2 cellular contexts compared by ENCODE assay signal in genomic region chr2:28958689-28959088, GRCh38.
TF ChIP-seq lines count a peak whose summit lies in the region.

No MANE protein-coding gene starts in this region.

TF ChIP-seq in WTC11, 78 proteins besides CTCF, POLR2A, EP300 and RAD21 (continued from another document):
- TF ChIP-seq ARID4B (CRISPR knock-in tag; IDR thresholded peaks at IDR 0.05; ENCODE audit: borderline replicate concordance) (no peak), FOXK1 (CRISPR knock-in tag; IDR thresholded peaks at IDR 0.05) (no peak), TEAD4 (CRISPR knock-in tag; IDR thresholded peaks at IDR 0.05) (no peak), PRRX2 (CRISPR knock-in tag; IDR thresholded peaks at IDR 0.05) (no peak), KAT7 (CRISPR knock-in tag; IDR thresholded peaks at IDR 0.05; ENCODE audit: borderline replicate concordance) (no peak), FOXJ3 (CRISPR knock-in tag; IDR thresholded peaks at IDR 0.05; ENCODE audit: borderline replicate concordance) (no peak)
- TF ChIP-seq, protein P1, sequence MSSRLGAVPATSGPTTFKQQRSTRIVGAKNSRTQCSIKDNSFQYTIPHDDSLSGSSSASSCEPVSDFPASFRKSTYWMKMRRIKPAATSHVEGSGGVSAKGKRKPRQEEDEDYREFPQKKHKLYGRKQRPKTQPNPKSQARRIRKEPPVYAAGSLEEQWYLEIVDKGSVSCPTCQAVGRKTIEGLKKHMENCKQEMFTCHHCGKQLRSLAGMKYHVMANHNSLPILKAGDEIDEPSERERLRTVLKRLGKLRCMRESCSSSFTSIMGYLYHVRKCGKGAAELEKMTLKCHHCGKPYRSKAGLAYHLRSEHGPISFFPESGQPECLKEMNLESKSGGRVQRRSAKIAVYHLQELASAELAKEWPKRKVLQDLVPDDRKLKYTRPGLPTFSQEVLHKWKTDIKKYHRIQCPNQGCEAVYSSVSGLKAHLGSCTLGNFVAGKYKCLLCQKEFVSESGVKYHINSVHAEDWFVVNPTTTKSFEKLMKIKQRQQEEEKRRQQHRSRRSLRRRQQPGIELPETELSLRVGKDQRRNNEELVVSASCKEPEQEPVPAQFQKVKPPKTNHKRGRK (CRISPR knock-in tag; IDR thresholded peaks at IDR 0.05; ENCODE audit: borderline replicate concordance), result no peak

TF ChIP-seq in endothelial cell of umbilical vein, 7 proteins besides CTCF, POLR2A, EP300 and RAD21 (continued from another document):
- TF ChIP-seq JUN (IDR thresholded peaks at IDR 0.05; ENCODE audit: borderline replicate concordance, insufficient read depth, insufficient read length, low read depth), result no peak
- TF ChIP-seq, protein P2, sequence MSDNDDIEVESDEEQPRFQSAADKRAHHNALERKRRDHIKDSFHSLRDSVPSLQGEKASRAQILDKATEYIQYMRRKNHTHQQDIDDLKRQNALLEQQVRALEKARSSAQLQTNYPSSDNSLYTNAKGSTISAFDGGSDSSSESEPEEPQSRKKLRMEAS (IDR thresholded peaks at IDR 0.05; ENCODE audit: insufficient read depth, insufficient read length), result no peak
